ENCODE assay signal across 8 cellular contexts in genomic region chr14:105419305-105420091, GRCh38. TPM values are rescaled to one million over a fixed set of nuclear protein-coding genes. Genes with fewer than 3 reads are reported as not detected.
DNase-seq lines count a peak whose midpoint lies in the region; ATAC-seq and TF ChIP-seq lines count a peak whose summit lies in the region.

MTA1 (plus strand) TSS chr14:105419827; CDS start chr14:105420036, 209 bp downstream.

- peaks cover 24% of the 10 kb centered on the region for H3K4me1 Mint-ChIP-seq in activated naive CD8-positive, alpha-beta T cell treated with anti-CD3 and anti-CD28 coated beads, Interleukin-2, amount 10 ng/mL, durations not matched to agents 7 days and 5 days

- POLR2A ChIA-PET in RWPE1 (lab: Yijun Ruan, JAX; ENCODE audit: low non-redundant PET): interaction anchor here (0.5 kb wide), 1 partner anchor 96 kb away, joined by 3 read pairs; no protein-coding TSS in a partner anchor
- POLR2A ChIA-PET in activated naive CD8-positive, alpha-beta T cell treated with anti-CD3 and anti-CD28 coated beads, Interleukin-2, amount 10 ng/mL, durations not matched to agents 7 days and 5 days (lab: Charles Lee): interaction anchor here (0.6 kb wide), 1 partner anchor 8 kb away, joined by 9 read pairs; no protein-coding TSS in a partner anchor

- H3K36me3 ChIP-seq in heart right ventricle (peaks cover 0 to 6% (median 0%) of the 10 kb centered on the region in 9 donors), psoas muscle (ENCODE audit: insufficient read depth in 1 of 2, low read depth in 1 of 2) (no peaks in the 10 kb centered on the region)

- no peaks in the 10 kb centered on the region for H3K27me3 Mint-ChIP-seq in activated naive CD8-positive, alpha-beta T cell treated with anti-CD3 and anti-CD28 coated beads, Interleukin-2, amount 10 ng/mL, durations not matched to agents 7 days and 5 days

- CTCF ChIA-PET in RWPE1 (lab: Yijun Ruan, JAX): interaction anchor here (0.6 kb wide), 1 partner anchor 220 kb away, joined by 6 read pairs; no protein-coding TSS in a partner anchor

- peak within 1 kb of the TSS; percentile 86 for H3K4me3 ChIP-seq in GM08714 (ENCODE audit: low read length)
- H3K4me3 ChIP-seq in heart right ventricle: peak within 1 kb of the TSS; percentile 54 to 85 (median 72)
- H3K4me3 ChIP-seq in psoas muscle: peak within 1 kb of the TSS; percentile 86

- peak within 1 kb of the TSS; percentile 93 for H3K4me3 Mint-ChIP-seq in activated naive CD8-positive, alpha-beta T cell treated with anti-CD3 and anti-CD28 coated beads, Interleukin-2, amount 10 ng/mL, durations not matched to agents 7 days and 5 days

- H3K27ac Mint-ChIP-seq in activated naive CD8-positive, alpha-beta T cell treated with anti-CD3 and anti-CD28 coated beads, Interleukin-2, amount 10 ng/mL, durations not matched to agents 7 days and 5 days: peak within 1 kb of the TSS; percentile 89

- intact Hi-C loops in heart right ventricle (cut with DNase I): loop anchor here in 1 of 10 donors (10.0 kb wide), 1 partner anchor 65 kb away; the partner anchor contains the start of gene CRIP1
- intact Hi-C loops in psoas muscle (cut with DNase I): loop anchor here in 1 of 2 donors (5.0 kb wide), 1 partner anchor 48 kb away; no protein-coding TSS in a partner anchor

- no peaks in the 10 kb centered on the region for H3K9me3 Mint-ChIP-seq in activated naive CD8-positive, alpha-beta T cell treated with anti-CD3 and anti-CD28 coated beads, Interleukin-2, amount 10 ng/mL, durations not matched to agents 7 days and 5 days

- H3K27me3 ChIP-seq in heart right ventricle (peaks cover 0 to 7% (median 0%) of the 10 kb centered on the region in 7 donors), psoas muscle (ENCODE audit: insufficient read depth in 3 of 3, low read length in 2 of 3) (no peaks in the 10 kb centered on the region)

- peak; percentile 61 for ATAC-seq in HG02642 (IDR thresholded peaks at IDR 0.05; ENCODE audit: poor library complexity, unreplicated experiment)
- peak; percentile 51 for ATAC-seq in activated naive CD8-positive, alpha-beta T cell treated with anti-CD3 and anti-CD28 coated beads, Interleukin-2, amount 10 ng/mL, durations not matched to agents 7 days and 5 days (ENCODE audit: low read depth)
- ATAC-seq in heart right ventricle: peak in 7 of 8 donors; percentile 4 to 64 (median 46)
- ATAC-seq in psoas muscle: peak in 3 of 4 donors; percentile 40 to 57 (median 55)
- ATAC-seq in HG02870 (IDR thresholded peaks at IDR 0.05; ENCODE audit: unreplicated experiment): no peak

- H3K27ac ChIP-seq in RWPE1 (peak within 1 kb of the TSS; percentile 80), heart right ventricle (peak within 1 kb of the TSS; percentile 55 to 91 (median 84)), psoas muscle (peak within 1 kb of the TSS; percentile 77)

- H3K4me1 ChIP-seq in heart right ventricle (peaks cover 17 to 63% (median 47%) of the 10 kb centered on the region in 9 donors), psoas muscle (peaks cover 33% of the 10 kb centered on the region)

- H3K36me3 Mint-ChIP-seq in activated naive CD8-positive, alpha-beta T cell treated with anti-CD3 and anti-CD28 coated beads, Interleukin-2, amount 10 ng/mL, durations not matched to agents 7 days and 5 days: no peaks in the 10 kb centered on the region

- TF ChIP-seq CTCF in RWPE1 (conservative IDR thresholded peaks at IDR 0.05; ENCODE audit: low read depth) (no peak), heart right ventricle (IDR thresholded peaks at IDR 0.05) (no peak), psoas muscle (IDR thresholded peaks at IDR 0.05) (no peak)

- DNase-seq in RWPE1 (ENCODE audit: low spot score) (peak; percentile 44), heart right ventricle (peak in 1 of 2 donors; percentile 61), psoas muscle (peak; percentile 63 to 64), DMS114 treated with DMSO at 0.1 percent for 48 hours (lab: John Stamatoyannopoulos, UW; ENCODE audit: unreplicated experiment) (no peak)
- peak; percentile 76 for DNase-seq in activated naive CD8-positive, alpha-beta T cell treated with anti-CD3 and anti-CD28 coated beads, Interleukin-2, amount 10 ng/mL, durations not matched to agents 7 days and 5 days

- 2 to 7% methylated on average over 25 to 84 of the region's 93 CpGs for WGBS in heart right ventricle, 2 donors
- WGBS in psoas muscle, 3 donors: 1 to 7% (median 2%) methylated on average over 18 to 91 of the region's 93 CpGs

- no peaks in the 10 kb centered on the region for H3K9me3 ChIP-seq in heart right ventricle
- H3K9me3 ChIP-seq in psoas muscle: no peaks in the 10 kb centered on the region

RNA-seq across cellular contexts. Expression of gene MTA1, which starts in this region (rescaled TPM):
- 100 to 1,000 TPM; 120 to 132 TPM for total RNA-seq in activated naive CD8-positive, alpha-beta T cell treated with anti-CD3 and anti-CD28 coated beads, Interleukin-2, amount 10 ng/mL, durations not matched to agents 7 days and 5 days
- total RNA-seq in heart right ventricle (100 to 1,000 TPM; 104 to 209 (median 133) TPM), psoas muscle (10 to 100 TPM; 41.1 to 48.6 (median 45.1) TPM)
- polyA plus RNA-seq in heart right ventricle (100 to 1,000 TPM in 1 of 2 donors, 10 to 100 TPM in 1; 94.4 to 250 TPM), psoas muscle (10 to 100 TPM; 22.6 to 32.8 (median 25.5) TPM)
